In the genomic region with DNA sequence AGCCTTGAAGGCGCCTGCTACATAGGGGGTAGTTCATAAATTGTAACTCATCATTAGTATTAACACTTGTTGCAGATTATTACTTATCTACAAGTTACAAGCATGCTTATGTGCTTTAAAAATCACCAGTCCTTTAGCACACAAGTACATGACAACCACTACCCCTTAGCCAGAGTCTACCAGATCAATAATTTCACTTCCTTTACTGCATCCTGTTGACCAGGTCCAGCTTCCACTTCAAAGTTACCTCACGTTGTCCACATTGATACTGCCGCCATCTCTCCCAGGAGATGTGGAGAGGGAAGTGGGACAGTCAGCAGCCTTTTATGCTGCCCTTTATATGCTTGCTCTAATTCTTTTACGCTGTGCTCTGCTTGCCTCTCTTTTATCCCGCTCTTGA, we compare ENCODE assay signal across 22 cellular contexts.
DNase-seq lines count a peak whose midpoint lies in the region; ATAC-seq and TF ChIP-seq lines count a peak whose summit lies in the region.
"Had no signal": no experiment of that assay in that cellular context is flagged by ENCODE, and none has a peak within 500 bp of the region (broad histone marks: within the 10 kb centered on the region; RNA-seq: fewer than 3 reads in every experiment).

No MANE protein-coding gene starts in this region.

- H3K79me2 ChIP-seq in osteoblast (ENCODE audit: insufficient read depth, low read length) = no peaks in the 10 kb centered on the region

- no peaks in the 10 kb centered on the region for H3K36me3 ChIP-seq in osteoblast (ENCODE audit: insufficient read depth, low read length)

- H3K9me3 ChIP-seq in osteoblast (ENCODE audit: low read depth, low read length) = no peaks in the 10 kb centered on the region

- TF ChIP-seq CTCF in osteoblast (IDR thresholded peaks at IDR 0.05; ENCODE audit: extremely low read depth, low read depth, low read length) = no peak

- no peaks in the 10 kb centered on the region for H3K27me3 Mint-ChIP-seq in activated T-cell treated with anti-CD3 and anti-CD28 coated beads, Interleukin-2, amount 50 U/mL, for 24 hours
- H3K27me3 Mint-ChIP-seq: CD8-positive, alpha-beta memory T cell; T-cell had no signal

- H3K36me3 Mint-ChIP-seq in activated T-cell treated with anti-CD3 and anti-CD28 coated beads, Interleukin-2, amount 50 U/mL, for 24 hours (ENCODE audit: low read depth) = no peaks in the 10 kb centered on the region
- H3K36me3 Mint-ChIP-seq: T-cell had no signal

- H2AFZ ChIP-seq in osteoblast (ENCODE audit: low read length) = no peak overlapping the region

- H3K27ac ChIP-seq in osteoblast (ENCODE audit: low read depth, low read length) = no peak overlapping the region

- H3K4me3 Mint-ChIP-seq in activated T-cell treated with anti-CD3 and anti-CD28 coated beads, Interleukin-2, amount 50 U/mL, for 24 hours = no peak overlapping the region
- H3K4me3 Mint-ChIP-seq: CD8-positive, alpha-beta memory T cell; T-cell had no signal

- H3K4me1 ChIP-seq in osteoblast (ENCODE audit: insufficient read depth, low read length) = no peaks in the 10 kb centered on the region

- H3K4me3 ChIP-seq in osteoblast (ENCODE audit: insufficient read depth, low read length) = no peak overlapping the region
- H3K4me3 ChIP-seq: K562 had no signal

- no peaks in the 10 kb centered on the region for H3K9me3 Mint-ChIP-seq in activated T-cell treated with anti-CD3 and anti-CD28 coated beads, Interleukin-2, amount 50 U/mL, for 24 hours
- H3K9me3 Mint-ChIP-seq: T-cell had no signal

- no peak overlapping the region for H3K27ac Mint-ChIP-seq in activated T-cell treated with anti-CD3 and anti-CD28 coated beads, Interleukin-2, amount 50 U/mL, for 24 hours
- H3K27ac Mint-ChIP-seq: CD8-positive, alpha-beta memory T cell; T-cell had no signal

- peak; percentile 67 for ATAC-seq in GM18909 (IDR thresholded peaks at IDR 0.05; ENCODE audit: poor library complexity, unreplicated experiment)
- peak; percentile 49 for ATAC-seq in GM21786 (IDR thresholded peaks at IDR 0.05; ENCODE audit: unreplicated experiment)
- peak; percentile 48 for ATAC-seq in HG03460 (IDR thresholded peaks at IDR 0.05; ENCODE audit: unreplicated experiment)
- ATAC-seq: K562, PC-3, SK-N-SH treated with all-trans-retinoic acid at 6 μM for 48 hours, T-cell had no signal

- no peaks in the 10 kb centered on the region for H4K20me1 ChIP-seq in osteoblast (ENCODE audit: insufficient read depth, low read length)

- peak; percentile 3 for DNase-seq in osteoblast (ENCODE audit: insufficient read length, low spot score, missing footprints)
- no peak for DNase-seq in NCI-H2081 treated with DMSO at 0.1 percent for 48 hours (lab: John Stamatoyannopoulos, UW)
- no peak for DNase-seq in NCI-H128 (lab: John Stamatoyannopoulos, UW; ENCODE audit: unreplicated experiment)
- no peak for DNase-seq in activated T-cell treated with anti-CD3 and anti-CD28 coated beads, Interleukin-2, amount 50 U/mL, for 24 hours
- DNase-seq: C1 segment of cervical spinal cord; CD8-positive, alpha-beta memory T cell; GOT3; NCI-H1105; NCI-H1694 treated with DMSO at 0.1 percent for 48 hours; NCI-H2227 treated with DMSO at 0.1 percent for 48 hours; NCI-H524; NCI-H82; PC-3; RPMI8226; SHP77 treated with DMSO at 0.1 percent for 48 hours; T-cell; T-helper 9 cell had no signal

- H3K27me3 ChIP-seq in osteoblast (ENCODE audit: insufficient read depth, low read length) = no peaks in the 10 kb centered on the region

- H3K4me1 Mint-ChIP-seq in activated T-cell treated with anti-CD3 and anti-CD28 coated beads, Interleukin-2, amount 50 U/mL, for 24 hours (ENCODE audit: low read depth) = peaks cover 3% of the 10 kb centered on the region
- H3K4me1 Mint-ChIP-seq: CD8-positive, alpha-beta memory T cell; T-cell had no signal

- no peak overlapping the region for H3K4me2 ChIP-seq in osteoblast (ENCODE audit: insufficient read depth, low read length)
